Comparison of ENCODE assay signal across 9 cellular contexts in the genomic region with DNA sequence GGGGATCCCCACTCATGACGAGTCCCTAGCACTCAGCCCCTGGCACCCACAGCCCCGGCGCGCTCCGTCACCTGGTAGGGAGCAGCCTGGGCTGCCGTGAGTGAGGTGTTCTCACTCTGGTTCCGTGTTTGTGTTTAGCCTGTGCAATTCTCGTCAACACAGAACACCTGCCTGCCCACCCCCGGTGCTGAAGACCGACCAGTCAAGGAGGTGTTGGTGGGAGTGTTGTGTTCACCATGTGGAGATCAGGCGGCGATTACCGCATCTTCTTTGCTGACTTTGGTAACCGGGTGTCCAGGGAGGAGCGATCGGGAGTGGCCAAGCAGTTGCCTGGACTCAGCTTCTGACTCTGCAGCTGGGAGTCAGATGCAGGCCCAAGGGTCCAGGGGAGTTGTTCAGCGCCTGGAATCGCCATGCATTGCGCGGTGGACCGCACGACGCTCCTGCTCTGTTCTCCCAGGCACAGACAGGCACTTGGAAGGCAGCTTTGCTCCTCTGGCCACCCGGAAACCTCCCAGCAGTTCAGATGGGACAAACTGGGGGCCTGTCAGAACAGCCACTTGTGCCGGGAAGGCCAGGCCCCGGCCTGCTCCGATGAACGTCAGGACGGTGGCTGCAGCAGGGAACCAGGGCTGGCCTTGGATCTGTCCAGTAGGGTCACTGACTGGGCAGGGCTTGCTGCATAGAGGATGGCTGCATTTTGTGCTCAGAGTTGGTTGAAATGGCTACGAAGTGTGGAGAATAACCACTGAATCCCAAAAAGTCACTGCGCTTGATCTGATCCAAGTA. TPM values are rescaled to one million over a fixed set of nuclear protein-coding genes. Genes with fewer than 3 reads are reported as not detected.
DNase-seq lines count a peak whose midpoint lies in the region; ATAC-seq and TF ChIP-seq lines count a peak whose summit lies in the region.
"Had no signal": no experiment of that assay in that cellular context is flagged by ENCODE, and none has a peak within 500 bp of the region (broad histone marks: within the 10 kb centered on the region; RNA-seq: fewer than 3 reads in every experiment).

No MANE protein-coding gene starts in this region.

- H3K9me3 ChIP-seq in right cardiac atrium (ENCODE audit: control insufficient read depth, low read length) (no peaks in the 10 kb centered on the region), stomach smooth muscle (ENCODE audit: control insufficient read depth in 2 of 2, low read length in 2 of 2) (no peaks in the 10 kb centered on the region)

- H3K4me3 ChIP-seq in right cardiac atrium (ENCODE audit: low read length) (no peak overlapping the region), stomach smooth muscle (ENCODE audit: low read length in 2 of 2) (peak overlapping the region; percentile 65 to 77)

- WGBS in right cardiac atrium, result 93% methylated on average over 31 of the region's 31 CpGs

- H3K9ac ChIP-seq in stomach smooth muscle (ENCODE audit: low read length in 2 of 2), result no peak overlapping the region

- no peak for TF ChIP-seq CTCF in VCaP (conservative IDR thresholded peaks at IDR 0.05)

- intact Hi-C loops in right cardiac atrium (cut with DNase I), result no loop called here

- H3K36me3 ChIP-seq in stomach smooth muscle (ENCODE audit: control insufficient read depth in 2 of 2, insufficient read depth in 2 of 2, low read length in 2 of 2), result peaks cover 10 to 14% of the 10 kb centered on the region in 2 donors

- DNase-seq in activated CD8-positive, alpha-beta memory T cell treated with anti-CD3 and anti-CD28 coated beads, Interleukin-2, amount 50 U/mL, for 4 hours, result peak; percentile 14
- DNase-seq in activated CD8-positive, alpha-beta memory T cell treated with anti-CD3 and anti-CD28 coated beads, Interleukin-2, amount 50 U/mL, for 48 hours, result no peak
- peak; percentile 5 to 57 (median 48) for DNase-seq in right cardiac atrium
- DNase-seq in stimulated activated CD4-positive, alpha-beta T cell treated with anti-CD3 and anti-CD28 coated beads, Interleukin-4, amount 100 ng/mL, for 4 hours, result no peak
- no peak for DNase-seq in UCSD-AML1 (lab: John Stamatoyannopoulos, UW; ENCODE audit: unreplicated experiment)
- DNase-seq: effector memory CD4-positive, alpha-beta T cell had no signal

- no peaks in the 10 kb centered on the region for H3K27me3 ChIP-seq in right cardiac atrium (ENCODE audit: control insufficient read depth, insufficient read depth)
- H3K27me3 ChIP-seq in stomach smooth muscle (ENCODE audit: control insufficient read depth in 1 of 2, insufficient read depth in 2 of 2, low read length in 2 of 2), result peaks cover 13 to 15% of the 10 kb centered on the region in 2 donors

- H3K4me1 ChIP-seq in right cardiac atrium (ENCODE audit: control insufficient read depth, insufficient read depth, low read length) (peaks cover 5% of the 10 kb centered on the region), stomach smooth muscle (ENCODE audit: control insufficient read depth, insufficient read depth, low read length) (peaks cover 30% of the 10 kb centered on the region)

- ATAC-seq in right cardiac atrium (no peak), GM21367 (IDR thresholded peaks at IDR 0.05; ENCODE audit: unreplicated experiment) (no peak)

- H3K27ac ChIP-seq in VCaP, result peak overlapping the region; percentile 41; the same call in 1 of the 2 replicates
- peak overlapping the region; percentile 9 for H3K27ac ChIP-seq in right cardiac atrium (ENCODE audit: low read length)
- H3K27ac ChIP-seq in stomach smooth muscle (ENCODE audit: low read length), result no peak overlapping the region

RNA-seq across cellular contexts. Expression of gene EXOC3, which starts 28.2 kb away (rescaled TPM):
- 10 to 100 TPM; 42.4 to 50.2 (median 46.5) TPM for total RNA-seq in right cardiac atrium
- polyA plus RNA-seq in right cardiac atrium, result 30.1 TPM

RNA-seq across cellular contexts. Expression of gene SLC9A3, which starts 53.1 kb away (rescaled TPM):
- total RNA-seq in right cardiac atrium, result 1 to 10 TPM in 2 of 4 donors, under 1 TPM in 2; 0.94 to 1.1 (median 0.99) TPM
- 1.1 TPM for polyA plus RNA-seq in right cardiac atrium

Comparison
In these comparisons a context has a peak if more than half of its experiments do, and no peak if none do; other contexts are left out.
1. DNase-seq: peak in activated CD8-positive, alpha-beta memory T cell treated with anti-CD3 and anti-CD28 coated beads, Interleukin-2, amount 50 U/mL, for 4 hours (single experiment) and right cardiac atrium (3 of 3); none in activated CD8-positive, alpha-beta memory T cell treated with anti-CD3 and anti-CD28 coated beads, Interleukin-2, amount 50 U/mL, for 48 hours (single experiment), stimulated activated CD4-positive, alpha-beta T cell treated with anti-CD3 and anti-CD28 coated beads, Interleukin-4, amount 100 ng/mL, for 4 hours (0 of 2) and UCSD-AML1 (single experiment).